In genomic region chr18:35555538-35555937, GRCh38 we compare ENCODE assay signal across 1 cellular context.
TF ChIP-seq lines count a peak whose summit lies in the region.

No MANE protein-coding gene starts in this region.

TF ChIP-seq in HEK293, 187 proteins besides CTCF, POLR2A, EP300 and RAD21 (continued from another document):
- TF ChIP-seq REST (tag by site-specific recombination; IDR thresholded peaks at IDR 0.05) = peak; percentile 37; the same call in 1 of the 2 replicates
